ENCODE assay signal across 23 cellular contexts in the genomic region with DNA sequence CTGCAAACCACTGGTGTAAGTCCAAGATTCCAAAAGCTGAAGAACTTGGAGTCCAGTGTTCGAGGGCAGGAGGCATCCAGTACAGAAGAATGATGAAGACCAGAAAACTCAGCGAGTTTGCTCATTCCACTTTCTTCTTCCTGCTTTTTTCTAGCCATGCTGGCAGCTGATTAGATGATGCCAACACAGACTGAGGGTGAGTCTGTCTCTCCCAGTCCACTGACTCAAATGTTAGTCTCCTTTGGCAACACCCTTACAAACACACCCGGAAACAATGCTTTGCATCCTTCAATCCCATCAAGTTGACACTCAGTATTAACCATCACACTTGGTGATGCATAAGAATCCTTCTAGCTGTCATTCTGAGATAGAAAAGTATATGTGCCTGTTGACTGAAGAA.
"Had no signal": no experiment of that assay in that cellular context is flagged by ENCODE, and none has a peak within 500 bp of the region (broad histone marks: within the 10 kb centered on the region; RNA-seq: fewer than 3 reads in every experiment).

No MANE protein-coding gene starts in this region.

- H3K4me1 Mint-ChIP-seq: mesothelial cell of epicardium, naive B cell had no signal

- H3K4me3 ChIP-seq: esophagus squamous epithelium, gastrocnemius medialis, heart right ventricle, left lung, lower lobe of right lung, mucosa of descending colon had no signal

- H3K27ac ChIP-seq: epithelial cell of prostate, esophagus squamous epithelium, gastrocnemius medialis, heart right ventricle, left lung, lower lobe of right lung had no signal

- H3K36me3 Mint-ChIP-seq: mesothelial cell of epicardium, naive B cell had no signal

- H3K27me3 Mint-ChIP-seq: dendritic cell treated with granulocyte-macrophage colony-stimulating factor and Interleukin-4, amounts not matched to agents 40 ng/mL and 50 ng/mL, for 4 days; effector memory CD8-positive, alpha-beta T cell; naive B cell had no signal

- H3K4me3 Mint-ChIP-seq: dendritic cell treated with granulocyte-macrophage colony-stimulating factor and Interleukin-4, amounts not matched to agents 40 ng/mL and 50 ng/mL, for 4 days; effector memory CD8-positive, alpha-beta T cell; endodermal cell; mesothelial cell of epicardium; naive B cell had no signal

- H3K9me3 Mint-ChIP-seq: dendritic cell treated with granulocyte-macrophage colony-stimulating factor and Interleukin-4, amounts not matched to agents 40 ng/mL and 50 ng/mL, for 4 days; endodermal cell; naive B cell had no signal

- H3K36me3 ChIP-seq: esophagus squamous epithelium, gastrocnemius medialis, heart right ventricle, left lung, lower lobe of right lung had no signal

- DNase-seq: cortex of kidney; effector CD8-positive, alpha-beta T cell; effector memory CD8-positive, alpha-beta T cell; endodermal cell; erythroblast; esophagus squamous epithelium; foreskin fibroblast; foreskin melanocyte; gastrocnemius medialis; glutamatergic neuron; head of caudate nucleus; heart right ventricle; hippocampal formation; left cardiac atrium; left lung; left ventricle myocardium superior; lower lobe of right lung; mesenchymal stem cell; mucosa of descending colon; naive B cell had no signal

- H3K9me3 ChIP-seq: esophagus squamous epithelium, gastrocnemius medialis, heart right ventricle, left lung, lower lobe of right lung, mucosa of descending colon had no signal

- H3K27me3 ChIP-seq: esophagus squamous epithelium, gastrocnemius medialis, heart right ventricle, left lung had no signal

- H3K27ac Mint-ChIP-seq: dendritic cell treated with granulocyte-macrophage colony-stimulating factor and Interleukin-4, amounts not matched to agents 40 ng/mL and 50 ng/mL, for 4 days; effector memory CD8-positive, alpha-beta T cell; endodermal cell; mesothelial cell of epicardium; naive B cell had no signal
